Comparison of ENCODE assay signal across 8 cellular contexts in genomic region chr6:150857062-150857905, GRCh38. TPM values are rescaled to one million over a fixed set of nuclear protein-coding genes. Genes with fewer than 3 reads are reported as not detected.
DNase-seq lines count a peak whose midpoint lies in the region; ATAC-seq, FAIRE-seq and TF ChIP-seq lines count a peak whose summit lies in the region.

No MANE protein-coding gene starts in this region.

- FAIRE-seq in H54 (lab: Jason Lieb, UNC) = no peak

- no peak for TF ChIP-seq POLR2A in H54 (IDR thresholded peaks at IDR 0.05; ENCODE audit: low read depth, low read length)

- DNase-seq in COLO829 (ENCODE audit: low spot score) (peak; percentile 95), NCI-H226 (peak; percentile 98), dermis microvascular lymphatic vessel endothelial cell (ENCODE audit: low read depth in 2 of 2) (peak; percentile 72 to 98), myocyte (ENCODE audit: low read depth) (peak; percentile 77), H54 (ENCODE audit: insufficient read length, low spot score) (no peak)
- no peak for DNase-seq in stimulated activated naive CD4-positive, alpha-beta T cell (lab: John Stamatoyannopoulos, UW)

- ATAC-seq in HG03196 (IDR thresholded peaks at IDR 0.05; ENCODE audit: unreplicated experiment) (no peak), HG02852 (IDR thresholded peaks at IDR 0.05; ENCODE audit: unreplicated experiment) (no peak)

RNA-seq across cellular contexts. Expression of gene MTHFD1L, which starts 8.2 kb away (rescaled TPM):
- total RNA-seq in dermis microvascular lymphatic vessel endothelial cell = 30.3 and 33.6 TPM in 2 replicates
- 39.0 and 54.1 TPM in 2 replicates for total RNA-seq in myocyte
- 55.8 TPM for polyA plus RNA-seq in myocyte (2012)

Comparison
In these comparisons a context has a peak if more than half of its experiments do, and no peak if none do; other contexts are left out.
1. DNase-seq: peak in COLO829 (single experiment), NCI-H226 (single experiment), dermis microvascular lymphatic vessel endothelial cell (2 of 2) and myocyte (single experiment); none in stimulated activated naive CD4-positive, alpha-beta T cell (0 of 6) and H54 (single experiment).